ENCODE assay signal across 8 cellular contexts in the genomic region with DNA sequence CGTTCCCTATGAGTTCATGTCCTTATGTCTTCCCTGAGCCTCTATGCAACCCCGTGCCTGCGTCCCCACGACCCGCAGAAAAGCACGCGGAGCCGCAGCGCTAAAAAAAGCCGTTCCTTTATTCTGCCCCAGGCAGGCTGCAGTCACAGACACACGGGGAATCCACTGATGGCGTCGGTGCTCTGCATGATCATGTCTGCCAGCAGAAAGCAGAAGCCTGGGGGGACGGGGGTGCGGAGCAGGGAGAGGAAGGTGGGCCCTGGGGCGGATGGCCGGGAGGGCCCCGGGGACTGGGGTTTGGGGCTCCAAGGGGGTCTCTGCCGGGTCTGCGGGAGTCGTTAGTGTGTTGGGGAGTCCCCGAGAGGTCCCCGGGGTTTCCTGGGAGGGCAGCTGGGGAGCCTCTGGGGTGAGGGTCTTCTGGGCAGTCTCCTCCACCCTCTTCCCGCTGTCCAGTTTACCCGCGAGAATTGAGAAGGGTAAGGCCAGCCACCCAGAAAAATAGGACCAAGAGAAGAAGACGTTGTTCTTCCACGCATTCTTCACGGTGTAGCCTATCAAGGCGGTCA. TPM values are rescaled to one million over a fixed set of nuclear protein-coding genes. Genes with fewer than 3 reads are reported as not detected.
A peak's percentile ranks its signal among the peaks of the same experiment; 100 is the strongest.
DNase-seq lines count a peak whose midpoint lies in the region; ATAC-seq, FAIRE-seq and TF ChIP-seq lines count a peak whose summit lies in the region.

No MANE protein-coding gene starts in this region.

- no peak for DNase-seq in body of pancreas
- DNase-seq in HepG2 (ENCODE audit: low spot score): no peak
- DNase-seq in NCI-H510A (lab: John Stamatoyannopoulos, UW): no peak
- DNase-seq in NCI-H1417 treated with DMSO at 0.1 percent for 48 hours (lab: John Stamatoyannopoulos, UW): no peak

- no peaks in the 10 kb centered on the region for H4K20me1 ChIP-seq in HepG2 (ENCODE audit: insufficient read depth, low read length)

- WGBS in body of pancreas, 2 donors: 1% methylated on average over 20 to 30 of the region's 30 CpGs
- WGBS in HepG2 (ENCODE audit: low lambda C conversion rate): 2% methylated on average over 23 of the region's 30 CpGs

- in situ Hi-C loops in HepG2 (cut with HindIII; ENCODE audit: extremely low pct_ligation_motif_present, low pct_unique_long_range_greater_than_20kb): no loop called here

- TF ChIP-seq EP300 in HepG2 (IDR thresholded peaks at IDR 0.05; ENCODE audit: low read depth in 2 of 2, low read length in 2 of 2) (no peak), HepG2 (CRISPR knock-in tag; IDR thresholded peaks at IDR 0.05; ENCODE audit: borderline replicate concordance) (no peak)

- CTCF ChIA-PET in HepG2 (lab: Yijun Ruan, JAX; ENCODE audit: low intra/inter-chr PET ratio, low total read pairs): interaction anchor here (0.6 kb wide), 1 partner anchor 28 kb away, joined by 3 read pairs; no protein-coding TSS in a partner anchor

- H3K4me1 ChIP-seq in ACC112 (ENCODE audit: control insufficient read depth, insufficient read depth, low read length, unreplicated experiment) (peaks cover 27% of the 10 kb centered on the region), body of pancreas (peaks cover 44% of the 10 kb centered on the region), HepG2 (ENCODE audit: insufficient read depth, low read length) (peaks cover 50% of the 10 kb centered on the region), subcutaneous abdominal adipose tissue (ENCODE audit: control insufficient read depth in 5 of 5, insufficient read depth in 5 of 5, low read length in 5 of 5) (peaks cover 4 to 56% (median 42%) of the 10 kb centered on the region in 5 donors)

- peak overlapping the region; percentile 93 for H3K4me2 ChIP-seq in HepG2 (ENCODE audit: low read depth, low read length)

- H3K27me3 ChIP-seq in ACC112 (ENCODE audit: insufficient read depth, low read length): no peaks in the 10 kb centered on the region
- no peaks in the 10 kb centered on the region for H3K27me3 ChIP-seq in body of pancreas
- peaks cover 0 to 7% of the 10 kb centered on the region in 2 experiments; a peak in 2 of 5 replicates for H3K27me3 ChIP-seq in HepG2 (ENCODE audit: control insufficient read depth in 1 of 2, insufficient read depth in 2 of 2, low read length in 2 of 2)
- no peaks in the 10 kb centered on the region for H3K27me3 ChIP-seq in subcutaneous abdominal adipose tissue (ENCODE audit: control insufficient read depth in 5 of 5, insufficient read depth in 4 of 5, low read length in 5 of 5)

- H3K4me3 ChIP-seq in ACC112 (ENCODE audit: low read depth, low read length) (peak overlapping the region; percentile 82), body of pancreas (peak overlapping the region; percentile 51 to 61), HepG2 (replicated peaks in 1 of 3; ENCODE audit: insufficient read depth in 1 of 3, low read depth in 2 of 3, low read length in 3 of 3) (peak overlapping the region; percentile 80 to 94 (median 94)), subcutaneous abdominal adipose tissue (ENCODE audit: low read depth in 1 of 5, low read length in 5 of 5) (peak overlapping the region; percentile 86 to 96 (median 91))

- H2AFZ ChIP-seq in ACC112 (ENCODE audit: low read length, unreplicated experiment) (peak overlapping the region; percentile 59), HepG2 (ENCODE audit: low read length) (no peak overlapping the region)

- POLR2A ChIA-PET in HepG2 (lab: Yijun Ruan, JAX): interaction anchor here (1.1 to 2.3 kb wide), 15 partner anchors 10 to 106 kb away, joined by 3 to 91 read pairs (median 9); a partner anchor contains a TSS

- no peaks in the 10 kb centered on the region for H3K9me3 ChIP-seq in body of pancreas
- no peaks in the 10 kb centered on the region for H3K9me3 ChIP-seq in HepG2 (ENCODE audit: low read length)
- no peaks in the 10 kb centered on the region for H3K9me3 ChIP-seq in subcutaneous abdominal adipose tissue (ENCODE audit: control insufficient read depth in 5 of 5, low read length in 5 of 5)

- peak; percentile 10 for ATAC-seq in GM21786 (IDR thresholded peaks at IDR 0.05; ENCODE audit: unreplicated experiment)
- ATAC-seq in body of pancreas: no peak
- no peak; the same call in 2 of the 3 replicates for ATAC-seq in HepG2

- peaks cover 32% of the 10 kb centered on the region for H3K79me2 ChIP-seq in ACC112 (ENCODE audit: control insufficient read depth, insufficient read depth, low read length, unreplicated experiment)
- peaks cover 37% of the 10 kb centered on the region for H3K79me2 ChIP-seq in HepG2 (ENCODE audit: insufficient read depth, low read length)

- H3K9ac ChIP-seq in HepG2 (ENCODE audit: insufficient read depth, low read depth, low read length) (peak overlapping the region; percentile 99), subcutaneous abdominal adipose tissue (ENCODE audit: low read length in 5 of 5) (peak overlapping the region; percentile 69 to 85 (median 82))

- no peaks in the 10 kb centered on the region for H3K36me3 ChIP-seq in ACC112 (ENCODE audit: insufficient read depth, low read length)
- no peaks in the 10 kb centered on the region for H3K36me3 ChIP-seq in body of pancreas (replicated peaks in 1 of 2; ENCODE audit: insufficient read depth in 1 of 2, low read depth in 2 of 2)
- H3K36me3 ChIP-seq in HepG2 (replicated peaks in 1 of 2; ENCODE audit: control insufficient read depth in 1 of 2, insufficient read depth in 2 of 2, low read length in 2 of 2): no peaks in the 10 kb centered on the region
- H3K36me3 ChIP-seq in subcutaneous abdominal adipose tissue (ENCODE audit: control insufficient read depth in 5 of 5, insufficient read depth in 5 of 5, low read length in 5 of 5): no peaks in the 10 kb centered on the region

- H3K27ac ChIP-seq in ACC112 (ENCODE audit: low read depth, low read length) (peak overlapping the region; percentile 78), body of pancreas (peak overlapping the region; percentile 94 to 99 (median 98)), HepG2 (ENCODE audit: extremely low read length, insufficient read depth, low read length) (peak overlapping the region; percentile 100), subcutaneous abdominal adipose tissue (ENCODE audit: low read depth, low read length) (peak overlapping the region; percentile 93)

- no TSS peak for BruUV-seq in HepG2 (replicated peaks; lab: Mats Ljungman, UMichigan)

- no peak for TF ChIP-seq CTCF in body of pancreas (IDR thresholded peaks at IDR 0.05)
- no peak for TF ChIP-seq CTCF in HepG2 (CRISPR knock-in tag; IDR thresholded peaks at IDR 0.05)

- no peak for TF ChIP-seq RAD21 in HepG2 (CRISPR knock-in tag; IDR thresholded peaks at IDR 0.05)

- intact Hi-C loops in body of pancreas (cut with DNase I): no loop called here
- intact Hi-C loops in HepG2 (cut with micrococcal nuclease; ENCODE audit: unreplicated experiment): loop anchor here (1.0 kb wide), 2 partner anchors 13 to 40 kb away; no protein-coding TSS in a partner anchor

- TF ChIP-seq POLR2A in body of pancreas (IDR thresholded peaks at IDR 0.05): peak; percentile 88 to 90 (median 89)
- peak; percentile 68 to 77; a peak in 3 of 4 replicates for TF ChIP-seq POLR2A in HepG2 (IDR thresholded peaks at IDR 0.05; ENCODE audit: insufficient read depth in 1 of 2, low read depth in 2 of 2, low read length in 2 of 2)

- no peak for FAIRE-seq in HepG2 (lab: Jason Lieb, UNC)

RNA-seq across cellular contexts. Expression of a gene that starts 0.9 kb away (rescaled TPM):
- polyA plus RNA-seq in PFSK-1 (2012; ENCODE audit: insufficient read length, low read depth): 192 TPM
- total RNA-seq in body of pancreas (10 to 100 TPM; 58.7 to 61.5 TPM), HepG2 (2016; rRNA removed; fragmentation: Illumina TruSeq; extraction: Trizol) (678 and 853 TPM in 2 replicates)
- total RNA-seq in HepG2 (2016; cell fraction: cytosol; rRNA removed; fragmentation: Illumina TruSeq; extraction: Trizol; ENCODE audit: low read depth): 187 and 190 TPM in 2 replicates
- 701 and 868 TPM in 2 replicates for total RNA-seq in HepG2 (2016; cell fraction: insoluble cytoplasmic fraction; rRNA removed; fragmentation: Illumina TruSeq; extraction: Trizol)
- 206 and 231 TPM in 2 replicates for total RNA-seq in HepG2 (2016; cell fraction: membrane; rRNA removed; fragmentation: Illumina TruSeq; extraction: Trizol)
- 228 and 251 TPM in 2 replicates for total RNA-seq in HepG2 (2016; cell fraction: nucleus; rRNA removed; fragmentation: Illumina TruSeq; extraction: Trizol)
- 1,171 and 1,314 TPM in 2 replicates for polyA plus RNA-seq in HepG2 (2011; rRNA removed)
- 1,380 and 2,015 TPM in 2 replicates for polyA plus RNA-seq in HepG2 (2011; cell fraction: cytosol; rRNA removed)
- polyA plus RNA-seq in HepG2 (2011; cell fraction: nucleus; rRNA removed): 550 and 597 TPM in 2 replicates
- polyA plus RNA-seq in HepG2 (2012): 654 and 683 TPM in 2 replicates
- 206 and 220 TPM in 2 replicates for polyA plus RNA-seq in HepG2 (2016; cell fraction: cytosol; fragmentation: Illumina TruSeq; extraction: Trizol; ENCODE audit: low read depth)
- polyA plus RNA-seq in HepG2 (2016; cell fraction: insoluble cytoplasmic fraction; fragmentation: Illumina TruSeq; extraction: Trizol; ENCODE audit: low read depth): 802 and 838 TPM in 2 replicates
- polyA plus RNA-seq in HepG2 (2016; cell fraction: membrane; fragmentation: Illumina TruSeq; extraction: Trizol; ENCODE audit: low read depth): 172 and 183 TPM in 2 replicates
- 373 and 382 TPM in 2 replicates for polyA plus RNA-seq in HepG2 (2016; cell fraction: nucleus; fragmentation: Illumina TruSeq; extraction: Trizol; ENCODE audit: insufficient read depth, low read depth)
- polyA minus RNA-seq in HepG2 (2011; rRNA and poly(A)+ RNA removed; ENCODE audit: low replicate concordance): 108 and 610 TPM in 2 replicates
- polyA minus RNA-seq in HepG2 (2011; cell fraction: cytosol; rRNA and poly(A)+ RNA removed): 250 and 276 TPM in 2 replicates
- polyA minus RNA-seq in HepG2 (2011; cell fraction: nucleus; rRNA and poly(A)+ RNA removed): 141 and 147 TPM in 2 replicates

RNA-seq across cellular contexts. Expression of a gene that starts 1.7 kb away (rescaled TPM):
- polyA plus RNA-seq in PFSK-1 (2012; ENCODE audit: insufficient read length, low read depth): 2.5 TPM
- not detected for total RNA-seq in body of pancreas
- 1.1 and 1.8 TPM in 2 replicates for total RNA-seq in HepG2 (2016; rRNA removed; fragmentation: Illumina TruSeq; extraction: Trizol)
- 2.7 and 4.1 TPM in 2 replicates for total RNA-seq in HepG2 (2016; cell fraction: cytosol; rRNA removed; fragmentation: Illumina TruSeq; extraction: Trizol; ENCODE audit: low read depth)
- total RNA-seq in HepG2 (2016; cell fraction: insoluble cytoplasmic fraction; rRNA removed; fragmentation: Illumina TruSeq; extraction: Trizol): 2.4 TPM in 1 of 2 replicates, not detected in the other
- total RNA-seq in HepG2 (2016; cell fraction: membrane; rRNA removed; fragmentation: Illumina TruSeq; extraction: Trizol): 2.3 TPM in 2 replicates
- 2.7 and 6.2 TPM in 2 replicates for total RNA-seq in HepG2 (2016; cell fraction: nucleus; rRNA removed; fragmentation: Illumina TruSeq; extraction: Trizol)
- 0.84 and 1.6 TPM in 2 replicates for polyA plus RNA-seq in HepG2 (2011; rRNA removed)
- polyA plus RNA-seq in HepG2 (2011; cell fraction: cytosol; rRNA removed): not detected in 2 replicates
- polyA plus RNA-seq in HepG2 (2011; cell fraction: nucleus; rRNA removed): 1.3 and 2.4 TPM in 2 replicates
- 3.7 and 5.0 TPM in 2 replicates for polyA plus RNA-seq in HepG2 (2012)
- 3.6 and 5.6 TPM in 2 replicates for polyA plus RNA-seq in HepG2 (2016; cell fraction: cytosol; fragmentation: Illumina TruSeq; extraction: Trizol; ENCODE audit: low read depth)
- polyA plus RNA-seq in HepG2 (2016; cell fraction: insoluble cytoplasmic fraction; fragmentation: Illumina TruSeq; extraction: Trizol; ENCODE audit: low read depth): 1.3 and 2.6 TPM in 2 replicates
- polyA plus RNA-seq in HepG2 (2016; cell fraction: membrane; fragmentation: Illumina TruSeq; extraction: Trizol; ENCODE audit: low read depth): 2.3 and 2.8 TPM in 2 replicates
- polyA plus RNA-seq in HepG2 (2016; cell fraction: nucleus; fragmentation: Illumina TruSeq; extraction: Trizol; ENCODE audit: insufficient read depth, low read depth): 5.7 and 13.4 TPM in 2 replicates
- polyA minus RNA-seq in HepG2 (2011; rRNA and poly(A)+ RNA removed; ENCODE audit: low replicate concordance): 1.4 TPM in 1 of 2 replicates, not detected in the other
- polyA minus RNA-seq in HepG2 (2011; cell fraction: cytosol; rRNA and poly(A)+ RNA removed): not detected in 2 replicates
- 3.0 and 4.2 TPM in 2 replicates for polyA minus RNA-seq in HepG2 (2011; cell fraction: nucleus; rRNA and poly(A)+ RNA removed)

RNA-seq across cellular contexts. Expression of a gene that starts 5.4 kb away (rescaled TPM):
- not detected for polyA plus RNA-seq in PFSK-1 (2012; ENCODE audit: insufficient read length, low read depth)
- not detected for total RNA-seq in body of pancreas
- not detected in 2 replicates for total RNA-seq in HepG2 (2016; rRNA removed; fragmentation: Illumina TruSeq; extraction: Trizol)
- total RNA-seq in HepG2 (2016; cell fraction: cytosol; rRNA removed; fragmentation: Illumina TruSeq; extraction: Trizol; ENCODE audit: low read depth): not detected in 2 replicates
- not detected in 2 replicates for total RNA-seq in HepG2 (2016; cell fraction: insoluble cytoplasmic fraction; rRNA removed; fragmentation: Illumina TruSeq; extraction: Trizol)
- not detected in 2 replicates for total RNA-seq in HepG2 (2016; cell fraction: membrane; rRNA removed; fragmentation: Illumina TruSeq; extraction: Trizol)
- total RNA-seq in HepG2 (2016; cell fraction: nucleus; rRNA removed; fragmentation: Illumina TruSeq; extraction: Trizol): not detected in 2 replicates
- 0.21 and 0.40 TPM in 2 replicates for polyA plus RNA-seq in HepG2 (2011; rRNA removed)
- polyA plus RNA-seq in HepG2 (2011; cell fraction: cytosol; rRNA removed): 0.16 TPM in 1 of 2 replicates, not detected in the other
- polyA plus RNA-seq in HepG2 (2011; cell fraction: nucleus; rRNA removed): not detected in 2 replicates
- 0.25 and 0.42 TPM in 2 replicates for polyA plus RNA-seq in HepG2 (2012)
- polyA plus RNA-seq in HepG2 (2016; cell fraction: cytosol; fragmentation: Illumina TruSeq; extraction: Trizol; ENCODE audit: low read depth): not detected in 2 replicates
- polyA plus RNA-seq in HepG2 (2016; cell fraction: insoluble cytoplasmic fraction; fragmentation: Illumina TruSeq; extraction: Trizol; ENCODE audit: low read depth): not detected in 2 replicates
- polyA plus RNA-seq in HepG2 (2016; cell fraction: membrane; fragmentation: Illumina TruSeq; extraction: Trizol; ENCODE audit: low read depth): not detected in 2 replicates
- polyA plus RNA-seq in HepG2 (2016; cell fraction: nucleus; fragmentation: Illumina TruSeq; extraction: Trizol; ENCODE audit: insufficient read depth, low read depth): not detected in 2 replicates
- not detected in 2 replicates for polyA minus RNA-seq in HepG2 (2011; rRNA and poly(A)+ RNA removed; ENCODE audit: low replicate concordance)
- polyA minus RNA-seq in HepG2 (2011; cell fraction: cytosol; rRNA and poly(A)+ RNA removed): not detected in 2 replicates
- not detected in 2 replicates for polyA minus RNA-seq in HepG2 (2011; cell fraction: nucleus; rRNA and poly(A)+ RNA removed)

RNA-seq across cellular contexts. Expression of a gene that starts 20.7 kb away (rescaled TPM):
- not detected for polyA plus RNA-seq in PFSK-1 (2012; ENCODE audit: insufficient read length, low read depth)
- not detected for total RNA-seq in body of pancreas
- total RNA-seq in HepG2 (2016; rRNA removed; fragmentation: Illumina TruSeq; extraction: Trizol): not detected in 2 replicates
- not detected in 2 replicates for total RNA-seq in HepG2 (2016; cell fraction: cytosol; rRNA removed; fragmentation: Illumina TruSeq; extraction: Trizol; ENCODE audit: low read depth)
- not detected in 2 replicates for total RNA-seq in HepG2 (2016; cell fraction: insoluble cytoplasmic fraction; rRNA removed; fragmentation: Illumina TruSeq; extraction: Trizol)
- total RNA-seq in HepG2 (2016; cell fraction: membrane; rRNA removed; fragmentation: Illumina TruSeq; extraction: Trizol): 0.19 TPM in 1 of 2 replicates, not detected in the other
- not detected in 2 replicates for total RNA-seq in HepG2 (2016; cell fraction: nucleus; rRNA removed; fragmentation: Illumina TruSeq; extraction: Trizol)
- polyA plus RNA-seq in HepG2 (2011; rRNA removed): 1.3 and 1.8 TPM in 2 replicates
- 2.1 and 2.3 TPM in 2 replicates for polyA plus RNA-seq in HepG2 (2011; cell fraction: cytosol; rRNA removed)
- 0.72 and 1.6 TPM in 2 replicates for polyA plus RNA-seq in HepG2 (2011; cell fraction: nucleus; rRNA removed)
- 0.57 and 1.0 TPM in 2 replicates for polyA plus RNA-seq in HepG2 (2012)
- not detected in 2 replicates for polyA plus RNA-seq in HepG2 (2016; cell fraction: cytosol; fragmentation: Illumina TruSeq; extraction: Trizol; ENCODE audit: low read depth)
- not detected in 2 replicates for polyA plus RNA-seq in HepG2 (2016; cell fraction: insoluble cytoplasmic fraction; fragmentation: Illumina TruSeq; extraction: Trizol; ENCODE audit: low read depth)
- not detected in 2 replicates for polyA plus RNA-seq in HepG2 (2016; cell fraction: membrane; fragmentation: Illumina TruSeq; extraction: Trizol; ENCODE audit: low read depth)
- not detected in 2 replicates for polyA plus RNA-seq in HepG2 (2016; cell fraction: nucleus; fragmentation: Illumina TruSeq; extraction: Trizol; ENCODE audit: insufficient read depth, low read depth)
- 1.3 TPM in 1 of 2 replicates, not detected in the other for polyA minus RNA-seq in HepG2 (2011; rRNA and poly(A)+ RNA removed; ENCODE audit: low replicate concordance)
- 0.69 TPM in 1 of 2 replicates, not detected in the other for polyA minus RNA-seq in HepG2 (2011; cell fraction: cytosol; rRNA and poly(A)+ RNA removed)
- not detected in 2 replicates for polyA minus RNA-seq in HepG2 (2011; cell fraction: nucleus; rRNA and poly(A)+ RNA removed)

RNA-seq across cellular contexts. Expression of a gene that starts 23.3 kb away (rescaled TPM):
- not detected for polyA plus RNA-seq in PFSK-1 (2012; ENCODE audit: insufficient read length, low read depth)
- not detected for total RNA-seq in body of pancreas
- total RNA-seq in HepG2 (2016; rRNA removed; fragmentation: Illumina TruSeq; extraction: Trizol): not detected in 2 replicates
- total RNA-seq in HepG2 (2016; cell fraction: cytosol; rRNA removed; fragmentation: Illumina TruSeq; extraction: Trizol; ENCODE audit: low read depth): not detected in 2 replicates
- not detected in 2 replicates for total RNA-seq in HepG2 (2016; cell fraction: insoluble cytoplasmic fraction; rRNA removed; fragmentation: Illumina TruSeq; extraction: Trizol)
- total RNA-seq in HepG2 (2016; cell fraction: membrane; rRNA removed; fragmentation: Illumina TruSeq; extraction: Trizol): not detected in 2 replicates
- not detected in 2 replicates for total RNA-seq in HepG2 (2016; cell fraction: nucleus; rRNA removed; fragmentation: Illumina TruSeq; extraction: Trizol)
- 0.05 and 0.20 TPM in 2 replicates for polyA plus RNA-seq in HepG2 (2011; rRNA removed)
- not detected in 2 replicates for polyA plus RNA-seq in HepG2 (2011; cell fraction: cytosol; rRNA removed)
- polyA plus RNA-seq in HepG2 (2011; cell fraction: nucleus; rRNA removed): 0.10 and 0.13 TPM in 2 replicates
- polyA plus RNA-seq in HepG2 (2012): 0.13 TPM in 1 of 2 replicates, not detected in the other
- 0.23 TPM in 2 replicates for polyA plus RNA-seq in HepG2 (2016; cell fraction: cytosol; fragmentation: Illumina TruSeq; extraction: Trizol; ENCODE audit: low read depth)
- not detected in 2 replicates for polyA plus RNA-seq in HepG2 (2016; cell fraction: insoluble cytoplasmic fraction; fragmentation: Illumina TruSeq; extraction: Trizol; ENCODE audit: low read depth)
- 0.23 TPM in 1 of 2 replicates, not detected in the other for polyA plus RNA-seq in HepG2 (2016; cell fraction: membrane; fragmentation: Illumina TruSeq; extraction: Trizol; ENCODE audit: low read depth)
- not detected in 2 replicates for polyA plus RNA-seq in HepG2 (2016; cell fraction: nucleus; fragmentation: Illumina TruSeq; extraction: Trizol; ENCODE audit: insufficient read depth, low read depth)
- not detected in 2 replicates for polyA minus RNA-seq in HepG2 (2011; rRNA and poly(A)+ RNA removed; ENCODE audit: low replicate concordance)
- polyA minus RNA-seq in HepG2 (2011; cell fraction: cytosol; rRNA and poly(A)+ RNA removed): not detected in 2 replicates
- not detected in 2 replicates for polyA minus RNA-seq in HepG2 (2011; cell fraction: nucleus; rRNA and poly(A)+ RNA removed)
